In the genomic region with DNA sequence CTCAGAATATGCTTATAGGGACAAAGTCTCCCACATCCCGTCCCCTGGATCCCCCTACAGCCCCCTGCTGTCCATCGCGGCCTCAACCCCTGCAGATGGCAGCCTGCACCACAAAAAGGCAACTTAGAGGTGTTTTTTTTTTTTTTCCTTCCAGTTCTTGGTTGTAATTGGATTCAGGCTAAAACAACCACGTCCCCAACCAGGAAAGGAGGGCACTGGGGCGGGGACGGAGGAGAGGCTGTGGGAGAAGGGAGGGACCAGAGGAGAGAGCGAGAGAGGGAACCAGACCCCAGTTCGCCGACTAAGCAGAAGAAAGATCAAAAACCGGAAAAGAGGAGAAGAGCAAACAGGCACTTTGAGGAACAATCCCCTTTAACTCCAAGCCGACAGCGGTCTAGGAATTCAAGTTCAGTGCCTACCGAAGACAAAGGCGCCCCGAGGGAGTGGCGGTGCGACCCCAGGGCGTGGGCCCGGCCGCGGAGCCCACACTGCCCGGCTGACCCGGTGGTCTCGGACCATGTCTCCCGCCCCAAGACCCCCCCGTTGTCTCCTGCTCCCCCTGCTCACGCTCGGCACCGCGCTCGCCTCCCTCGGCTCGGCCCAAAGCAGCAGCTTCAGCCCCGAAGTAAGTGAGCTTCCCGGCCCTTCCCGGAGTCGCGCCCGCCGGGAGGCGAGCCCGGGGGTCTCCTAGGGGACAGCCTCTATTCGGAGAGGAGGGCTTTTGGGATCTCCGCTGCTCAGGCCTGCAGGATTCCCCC, we compare ENCODE assay signal across 1 cellular context.
TF ChIP-seq lines count a peak whose summit lies in the region.

A gene (plus strand): TSS at position 285 of the 758 bp plus-strand sequence. CDS start 233 bp downstream, at position 518.

TF ChIP-seq in HepG2, 621 proteins besides CTCF, POLR2A, EP300 and RAD21 (continued from another document and continues in another):
- TF ChIP-seq ZNF558 (CRISPR knock-in tag; IDR thresholded peaks at IDR 0.05; ENCODE audit: borderline replicate concordance) (no peak), ZBTB20 (CRISPR knock-in tag; IDR thresholded peaks at IDR 0.05; ENCODE audit: borderline replicate concordance, low read depth) (0 out of 2 replicates have a peak, but pooled peaks have one; percentile 36), TARDBP (CRISPR knock-in tag; IDR thresholded peaks at IDR 0.05) (peak; percentile 9; the same call in 1 of the 2 replicates), ZNF543 (CRISPR knock-in tag; IDR thresholded peaks at IDR 0.05) (no peak), DPF2 (CRISPR knock-in tag; IDR thresholded peaks at IDR 0.05; ENCODE audit: borderline replicate concordance, low read depth) (no peak), PHB2 (IDR thresholded peaks at IDR 0.05; ENCODE audit: partially characterized antibody) (no peak), PRPF4 (IDR thresholded peaks at IDR 0.05; ENCODE audit: low read depth, low read length, poor library complexity, severe bottlenecking) (no peak), ZNF501 (CRISPR knock-in tag; IDR thresholded peaks at IDR 0.05) (no peak), ZNF746 (CRISPR knock-in tag; IDR thresholded peaks at IDR 0.05) (no peak), ZNF138 (CRISPR knock-in tag; IDR thresholded peaks at IDR 0.05; ENCODE audit: low read depth) (no peak), SIX4 (CRISPR knock-in tag; IDR thresholded peaks at IDR 0.05) (no peak), ATF7 (IDR thresholded peaks at IDR 0.05) (no peak), ATF7 (CRISPR knock-in tag; IDR thresholded peaks at IDR 0.05) (no peak), AGO1 (IDR thresholded peaks at IDR 0.05; ENCODE audit: low read depth, low read length, poor library complexity, severe bottlenecking) (no peak), SOX13 (IDR thresholded peaks at IDR 0.05) (no peak), SOX13 (CRISPR knock-in tag; conservative IDR thresholded peaks at IDR 0.05 in 1 of 2, IDR thresholded peaks at IDR 0.05 in 1 of 2) (no peak), NFKB2 (CRISPR knock-in tag; IDR thresholded peaks at IDR 0.05; ENCODE audit: borderline replicate concordance) (no peak; the same call in 1 of the 2 replicates), ZFP36L1 (CRISPR knock-in tag; IDR thresholded peaks at IDR 0.05) (no peak), MAFG (CRISPR knock-in tag; IDR thresholded peaks at IDR 0.05) (peak; percentile 68; the same call in 1 of the 2 replicates), EEA1 (CRISPR knock-in tag; IDR thresholded peaks at IDR 0.05; ENCODE audit: borderline replicate concordance) (peak; percentile 9; the same call in 1 of the 2 replicates)
- TF ChIP-seq, protein P1, sequence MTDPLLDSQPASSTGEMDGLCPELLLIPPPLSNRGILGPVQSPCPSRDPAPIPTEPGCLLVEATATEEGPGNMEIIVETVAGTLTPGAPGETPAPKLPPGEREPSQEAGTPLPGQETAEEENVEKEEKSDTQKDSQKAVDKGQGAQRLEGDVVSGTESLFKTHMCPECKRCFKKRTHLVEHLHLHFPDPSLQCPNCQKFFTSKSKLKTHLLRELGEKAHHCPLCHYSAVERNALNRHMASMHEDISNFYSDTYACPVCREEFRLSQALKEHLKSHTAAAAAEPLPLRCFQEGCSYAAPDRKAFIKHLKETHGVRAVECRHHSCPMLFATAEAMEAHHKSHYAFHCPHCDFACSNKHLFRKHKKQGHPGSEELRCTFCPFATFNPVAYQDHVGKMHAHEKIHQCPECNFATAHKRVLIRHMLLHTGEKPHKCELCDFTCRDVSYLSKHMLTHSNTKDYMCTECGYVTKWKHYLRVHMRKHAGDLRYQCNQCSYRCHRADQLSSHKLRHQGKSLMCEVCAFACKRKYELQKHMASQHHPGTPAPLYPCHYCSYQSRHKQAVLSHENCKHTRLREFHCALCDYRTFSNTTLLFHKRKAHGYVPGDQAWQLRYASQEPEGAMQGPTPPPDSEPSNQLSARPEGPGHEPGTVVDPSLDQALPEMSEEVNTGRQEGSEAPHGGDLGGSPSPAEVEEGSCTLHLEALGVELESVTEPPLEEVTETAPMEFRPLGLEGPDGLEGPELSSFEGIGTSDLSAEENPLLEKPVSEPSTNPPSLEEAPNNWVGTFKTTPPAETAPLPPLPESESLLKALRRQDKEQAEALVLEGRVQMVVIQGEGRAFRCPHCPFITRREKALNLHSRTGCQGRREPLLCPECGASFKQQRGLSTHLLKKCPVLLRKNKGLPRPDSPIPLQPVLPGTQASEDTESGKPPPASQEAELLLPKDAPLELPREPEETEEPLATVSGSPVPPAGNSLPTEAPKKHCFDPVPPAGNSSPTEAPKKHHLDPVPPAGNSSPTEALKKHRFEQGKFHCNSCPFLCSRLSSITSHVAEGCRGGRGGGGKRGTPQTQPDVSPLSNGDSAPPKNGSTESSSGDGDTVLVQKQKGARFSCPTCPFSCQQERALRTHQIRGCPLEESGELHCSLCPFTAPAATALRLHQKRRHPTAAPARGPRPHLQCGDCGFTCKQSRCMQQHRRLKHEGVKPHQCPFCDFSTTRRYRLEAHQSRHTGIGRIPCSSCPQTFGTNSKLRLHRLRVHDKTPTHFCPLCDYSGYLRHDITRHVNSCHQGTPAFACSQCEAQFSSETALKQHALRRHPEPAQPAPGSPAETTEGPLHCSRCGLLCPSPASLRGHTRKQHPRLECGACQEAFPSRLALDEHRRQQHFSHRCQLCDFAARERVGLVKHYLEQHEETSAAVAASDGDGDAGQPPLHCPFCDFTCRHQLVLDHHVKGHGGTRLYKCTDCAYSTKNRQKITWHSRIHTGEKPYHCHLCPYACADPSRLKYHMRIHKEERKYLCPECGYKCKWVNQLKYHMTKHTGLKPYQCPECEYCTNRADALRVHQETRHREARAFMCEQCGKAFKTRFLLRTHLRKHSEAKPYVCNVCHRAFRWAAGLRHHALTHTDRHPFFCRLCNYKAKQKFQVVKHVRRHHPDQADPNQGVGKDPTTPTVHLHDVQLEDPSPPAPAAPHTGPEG (CRISPR knock-in tag; IDR thresholded peaks at IDR 0.05), result no peak
- TF ChIP-seq, protein P2, sequence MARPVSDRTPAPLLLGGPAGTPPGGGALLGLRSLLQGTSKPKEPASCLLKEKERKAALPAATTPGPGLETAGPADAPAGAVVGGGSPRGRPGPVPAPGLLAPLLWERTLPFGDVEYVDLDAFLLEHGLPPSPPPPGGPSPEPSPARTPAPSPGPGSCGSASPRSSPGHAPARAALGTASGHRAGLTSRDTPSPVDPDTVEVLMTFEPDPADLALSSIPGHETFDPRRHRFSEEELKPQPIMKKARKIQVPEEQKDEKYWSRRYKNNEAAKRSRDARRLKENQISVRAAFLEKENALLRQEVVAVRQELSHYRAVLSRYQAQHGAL (CRISPR knock-in tag; IDR thresholded peaks at IDR 0.05; ENCODE audit: not compliant biosample characterization), result no peak
- TF ChIP-seq, protein P3, sequence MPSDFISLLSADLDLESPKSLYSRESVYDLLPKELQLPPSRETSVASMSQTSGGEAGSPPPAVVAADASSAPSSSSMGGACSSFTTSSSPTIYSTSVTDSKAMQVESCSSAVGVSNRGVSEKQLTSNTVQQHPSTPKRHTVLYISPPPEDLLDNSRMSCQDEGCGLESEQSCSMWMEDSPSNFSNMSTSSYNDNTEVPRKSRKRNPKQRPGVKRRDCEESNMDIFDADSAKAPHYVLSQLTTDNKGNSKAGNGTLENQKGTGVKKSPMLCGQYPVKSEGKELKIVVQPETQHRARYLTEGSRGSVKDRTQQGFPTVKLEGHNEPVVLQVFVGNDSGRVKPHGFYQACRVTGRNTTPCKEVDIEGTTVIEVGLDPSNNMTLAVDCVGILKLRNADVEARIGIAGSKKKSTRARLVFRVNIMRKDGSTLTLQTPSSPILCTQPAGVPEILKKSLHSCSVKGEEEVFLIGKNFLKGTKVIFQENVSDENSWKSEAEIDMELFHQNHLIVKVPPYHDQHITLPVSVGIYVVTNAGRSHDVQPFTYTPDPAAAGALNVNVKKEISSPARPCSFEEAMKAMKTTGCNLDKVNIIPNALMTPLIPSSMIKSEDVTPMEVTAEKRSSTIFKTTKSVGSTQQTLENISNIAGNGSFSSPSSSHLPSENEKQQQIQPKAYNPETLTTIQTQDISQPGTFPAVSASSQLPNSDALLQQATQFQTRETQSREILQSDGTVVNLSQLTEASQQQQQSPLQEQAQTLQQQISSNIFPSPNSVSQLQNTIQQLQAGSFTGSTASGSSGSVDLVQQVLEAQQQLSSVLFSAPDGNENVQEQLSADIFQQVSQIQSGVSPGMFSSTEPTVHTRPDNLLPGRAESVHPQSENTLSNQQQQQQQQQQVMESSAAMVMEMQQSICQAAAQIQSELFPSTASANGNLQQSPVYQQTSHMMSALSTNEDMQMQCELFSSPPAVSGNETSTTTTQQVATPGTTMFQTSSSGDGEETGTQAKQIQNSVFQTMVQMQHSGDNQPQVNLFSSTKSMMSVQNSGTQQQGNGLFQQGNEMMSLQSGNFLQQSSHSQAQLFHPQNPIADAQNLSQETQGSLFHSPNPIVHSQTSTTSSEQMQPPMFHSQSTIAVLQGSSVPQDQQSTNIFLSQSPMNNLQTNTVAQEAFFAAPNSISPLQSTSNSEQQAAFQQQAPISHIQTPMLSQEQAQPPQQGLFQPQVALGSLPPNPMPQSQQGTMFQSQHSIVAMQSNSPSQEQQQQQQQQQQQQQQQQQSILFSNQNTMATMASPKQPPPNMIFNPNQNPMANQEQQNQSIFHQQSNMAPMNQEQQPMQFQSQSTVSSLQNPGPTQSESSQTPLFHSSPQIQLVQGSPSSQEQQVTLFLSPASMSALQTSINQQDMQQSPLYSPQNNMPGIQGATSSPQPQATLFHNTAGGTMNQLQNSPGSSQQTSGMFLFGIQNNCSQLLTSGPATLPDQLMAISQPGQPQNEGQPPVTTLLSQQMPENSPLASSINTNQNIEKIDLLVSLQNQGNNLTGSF (CRISPR knock-in tag; IDR thresholded peaks at IDR 0.05), result 0 out of 2 replicates have a peak, but pooled peaks have one; percentile 17
- TF ChIP-seq, protein P4, sequence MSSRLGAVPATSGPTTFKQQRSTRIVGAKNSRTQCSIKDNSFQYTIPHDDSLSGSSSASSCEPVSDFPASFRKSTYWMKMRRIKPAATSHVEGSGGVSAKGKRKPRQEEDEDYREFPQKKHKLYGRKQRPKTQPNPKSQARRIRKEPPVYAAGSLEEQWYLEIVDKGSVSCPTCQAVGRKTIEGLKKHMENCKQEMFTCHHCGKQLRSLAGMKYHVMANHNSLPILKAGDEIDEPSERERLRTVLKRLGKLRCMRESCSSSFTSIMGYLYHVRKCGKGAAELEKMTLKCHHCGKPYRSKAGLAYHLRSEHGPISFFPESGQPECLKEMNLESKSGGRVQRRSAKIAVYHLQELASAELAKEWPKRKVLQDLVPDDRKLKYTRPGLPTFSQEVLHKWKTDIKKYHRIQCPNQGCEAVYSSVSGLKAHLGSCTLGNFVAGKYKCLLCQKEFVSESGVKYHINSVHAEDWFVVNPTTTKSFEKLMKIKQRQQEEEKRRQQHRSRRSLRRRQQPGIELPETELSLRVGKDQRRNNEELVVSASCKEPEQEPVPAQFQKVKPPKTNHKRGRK (CRISPR knock-in tag; IDR thresholded peaks at IDR 0.05), result no peak
- TF ChIP-seq, protein P5, sequence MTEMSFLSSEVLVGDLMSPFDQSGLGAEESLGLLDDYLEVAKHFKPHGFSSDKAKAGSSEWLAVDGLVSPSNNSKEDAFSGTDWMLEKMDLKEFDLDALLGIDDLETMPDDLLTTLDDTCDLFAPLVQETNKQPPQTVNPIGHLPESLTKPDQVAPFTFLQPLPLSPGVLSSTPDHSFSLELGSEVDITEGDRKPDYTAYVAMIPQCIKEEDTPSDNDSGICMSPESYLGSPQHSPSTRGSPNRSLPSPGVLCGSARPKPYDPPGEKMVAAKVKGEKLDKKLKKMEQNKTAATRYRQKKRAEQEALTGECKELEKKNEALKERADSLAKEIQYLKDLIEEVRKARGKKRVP (CRISPR knock-in tag; IDR thresholded peaks at IDR 0.05), result no peak
- TF ChIP-seq, protein P6, sequence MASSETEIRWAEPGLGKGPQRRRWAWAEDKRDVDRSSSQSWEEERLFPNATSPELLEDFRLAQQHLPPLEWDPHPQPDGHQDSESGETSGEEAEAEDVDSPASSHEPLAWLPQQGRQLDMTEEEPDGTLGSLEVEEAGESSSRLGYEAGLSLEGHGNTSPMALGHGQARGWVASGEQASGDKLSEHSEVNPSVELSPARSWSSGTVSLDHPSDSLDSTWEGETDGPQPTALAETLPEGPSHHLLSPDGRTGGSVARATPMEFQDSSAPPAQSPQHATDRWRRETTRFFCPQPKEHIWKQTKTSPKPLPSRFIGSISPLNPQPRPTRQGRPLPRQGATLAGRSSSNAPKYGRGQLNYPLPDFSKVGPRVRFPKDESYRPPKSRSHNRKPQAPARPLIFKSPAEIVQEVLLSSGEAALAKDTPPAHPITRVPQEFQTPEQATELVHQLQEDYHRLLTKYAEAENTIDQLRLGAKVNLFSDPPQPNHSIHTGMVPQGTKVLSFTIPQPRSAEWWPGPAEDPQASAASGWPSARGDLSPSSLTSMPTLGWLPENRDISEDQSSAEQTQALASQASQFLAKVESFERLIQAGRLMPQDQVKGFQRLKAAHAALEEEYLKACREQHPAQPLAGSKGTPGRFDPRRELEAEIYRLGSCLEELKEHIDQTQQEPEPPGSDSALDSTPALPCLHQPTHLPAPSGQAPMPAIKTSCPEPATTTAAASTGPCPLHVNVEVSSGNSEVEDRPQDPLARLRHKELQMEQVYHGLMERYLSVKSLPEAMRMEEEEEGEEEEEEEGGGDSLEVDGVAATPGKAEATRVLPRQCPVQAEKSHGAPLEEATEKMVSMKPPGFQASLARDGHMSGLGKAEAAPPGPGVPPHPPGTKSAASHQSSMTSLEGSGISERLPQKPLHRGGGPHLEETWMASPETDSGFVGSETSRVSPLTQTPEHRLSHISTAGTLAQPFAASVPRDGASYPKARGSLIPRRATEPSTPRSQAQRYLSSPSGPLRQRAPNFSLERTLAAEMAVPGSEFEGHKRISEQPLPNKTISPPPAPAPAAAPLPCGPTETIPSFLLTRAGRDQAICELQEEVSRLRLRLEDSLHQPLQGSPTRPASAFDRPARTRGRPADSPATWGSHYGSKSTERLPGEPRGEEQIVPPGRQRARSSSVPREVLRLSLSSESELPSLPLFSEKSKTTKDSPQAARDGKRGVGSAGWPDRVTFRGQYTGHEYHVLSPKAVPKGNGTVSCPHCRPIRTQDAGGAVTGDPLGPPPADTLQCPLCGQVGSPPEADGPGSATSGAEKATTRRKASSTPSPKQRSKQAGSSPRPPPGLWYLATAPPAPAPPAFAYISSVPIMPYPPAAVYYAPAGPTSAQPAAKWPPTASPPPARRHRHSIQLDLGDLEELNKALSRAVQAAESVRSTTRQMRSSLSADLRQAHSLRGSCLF (CRISPR knock-in tag; IDR thresholded peaks at IDR 0.05; ENCODE audit: borderline replicate concordance), result no peak
- TF ChIP-seq, protein P7, sequence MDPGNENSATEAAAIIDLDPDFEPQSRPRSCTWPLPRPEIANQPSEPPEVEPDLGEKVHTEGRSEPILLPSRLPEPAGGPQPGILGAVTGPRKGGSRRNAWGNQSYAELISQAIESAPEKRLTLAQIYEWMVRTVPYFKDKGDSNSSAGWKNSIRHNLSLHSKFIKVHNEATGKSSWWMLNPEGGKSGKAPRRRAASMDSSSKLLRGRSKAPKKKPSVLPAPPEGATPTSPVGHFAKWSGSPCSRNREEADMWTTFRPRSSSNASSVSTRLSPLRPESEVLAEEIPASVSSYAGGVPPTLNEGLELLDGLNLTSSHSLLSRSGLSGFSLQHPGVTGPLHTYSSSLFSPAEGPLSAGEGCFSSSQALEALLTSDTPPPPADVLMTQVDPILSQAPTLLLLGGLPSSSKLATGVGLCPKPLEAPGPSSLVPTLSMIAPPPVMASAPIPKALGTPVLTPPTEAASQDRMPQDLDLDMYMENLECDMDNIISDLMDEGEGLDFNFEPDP (CRISPR knock-in tag; conservative IDR thresholded peaks at IDR 0.05), result 0 out of 2 replicates have a peak, but pooled peaks have one; percentile 80
- TF ChIP-seq, protein P8, sequence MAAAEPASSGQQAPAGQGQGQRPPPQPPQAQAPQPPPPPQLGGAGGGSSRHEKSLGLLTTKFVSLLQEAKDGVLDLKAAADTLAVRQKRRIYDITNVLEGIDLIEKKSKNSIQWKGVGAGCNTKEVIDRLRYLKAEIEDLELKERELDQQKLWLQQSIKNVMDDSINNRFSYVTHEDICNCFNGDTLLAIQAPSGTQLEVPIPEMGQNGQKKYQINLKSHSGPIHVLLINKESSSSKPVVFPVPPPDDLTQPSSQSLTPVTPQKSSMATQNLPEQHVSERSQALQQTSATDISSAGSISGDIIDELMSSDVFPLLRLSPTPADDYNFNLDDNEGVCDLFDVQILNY (CRISPR knock-in tag; conservative IDR thresholded peaks at IDR 0.05), result no peak
